8 cellular contexts compared by ENCODE assay signal in the genomic region with DNA sequence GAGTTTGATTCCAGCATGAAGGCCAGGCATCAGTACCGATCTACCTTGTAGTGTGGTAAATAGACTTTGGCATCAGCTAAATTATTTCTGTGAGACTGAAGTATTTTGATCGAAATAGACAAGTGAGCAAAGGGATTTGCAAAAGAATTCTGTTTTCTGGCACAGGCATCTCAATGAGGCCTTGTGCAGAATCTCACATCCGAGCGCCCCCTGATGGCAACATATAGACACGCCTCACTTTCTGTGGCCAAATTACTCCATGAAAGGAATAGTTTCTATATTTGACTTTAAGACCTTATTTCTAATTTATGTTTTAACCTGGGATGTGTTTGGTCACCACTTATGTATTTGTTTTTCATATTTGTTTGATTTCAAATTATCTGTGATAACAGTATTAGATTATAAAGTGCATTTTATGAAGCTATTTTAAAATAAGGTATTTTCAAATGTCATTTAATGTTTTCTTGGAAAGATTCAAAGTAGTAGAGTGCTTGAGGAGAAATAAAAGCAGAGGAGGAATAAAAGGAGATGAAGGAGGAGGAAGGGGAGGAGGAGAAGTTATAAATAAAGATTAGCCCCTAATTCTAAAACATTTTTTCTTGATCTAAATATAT.
DNase-seq lines count a peak whose midpoint lies in the region; ATAC-seq and TF ChIP-seq lines count a peak whose summit lies in the region.

No MANE protein-coding gene starts in this region.

- H3K36me3 ChIP-seq in MG63 (no peaks in the 10 kb centered on the region), left lung (no peaks in the 10 kb centered on the region)

- H3K27me3 ChIP-seq in MG63 (no peaks in the 10 kb centered on the region), left lung (no peaks in the 10 kb centered on the region)

- ATAC-seq in left lung (peak; percentile 45), GM18520 (IDR thresholded peaks at IDR 0.05; ENCODE audit: unreplicated experiment) (no peak)

- TF ChIP-seq CTCF in left lung (IDR thresholded peaks at IDR 0.05): peak in 1 of 2 donors; percentile 27

- no peaks in the 10 kb centered on the region for H3K4me1 Mint-ChIP-seq in activated naive CD4-positive, alpha-beta T cell treated with anti-CD3 and anti-CD28 coated beads, Interleukin-2, amount 10 ng/mL, durations not matched to agents 7 days and 5 days

- H3K9me3 Mint-ChIP-seq in activated naive CD4-positive, alpha-beta T cell treated with anti-CD3 and anti-CD28 coated beads, Interleukin-2, amount 10 ng/mL, durations not matched to agents 7 days and 5 days: no peaks in the 10 kb centered on the region

- no peaks in the 10 kb centered on the region for H3K36me3 Mint-ChIP-seq in activated naive CD4-positive, alpha-beta T cell treated with anti-CD3 and anti-CD28 coated beads, Interleukin-2, amount 10 ng/mL, durations not matched to agents 7 days and 5 days

- intact Hi-C loops in left lung (cut with DNase I): no loop called here

- H3K27me3 Mint-ChIP-seq in activated naive CD4-positive, alpha-beta T cell treated with anti-CD3 and anti-CD28 coated beads, Interleukin-2, amount 10 ng/mL, durations not matched to agents 7 days and 5 days: no peaks in the 10 kb centered on the region

- no peak overlapping the region for H3K4me3 Mint-ChIP-seq in activated naive CD4-positive, alpha-beta T cell treated with anti-CD3 and anti-CD28 coated beads, Interleukin-2, amount 10 ng/mL, durations not matched to agents 7 days and 5 days

- H3K9me3 ChIP-seq in MG63 (no peaks in the 10 kb centered on the region), left lung (no peaks in the 10 kb centered on the region)

- DNase-seq in activated naive CD4-positive, alpha-beta T cell treated with anti-CD3 and anti-CD28 coated beads, Interleukin-2, amount 10 ng/mL, durations not matched to agents 7 days and 5 days: peak; percentile 20
- DNase-seq in activated naive CD4-positive, alpha-beta T cell treated with Interleukin-2 at 50 U/mL for 16 hours: no peak
- DNase-seq in MG63 (peak; percentile 0), anterior cingulate cortex (lab: John Stamatoyannopoulos, UW) (peak in 46 of 58 donors; percentile 6 to 79 (median 36)), left lung (no peak), NCI-H526 treated with DMSO at 0.1 percent for 48 hours (lab: John Stamatoyannopoulos, UW) (no peak)
- no peak for DNase-seq in stimulated activated CD4-positive, alpha-beta T cell treated with anti-CD3 and anti-CD28 coated beads, Interleukin-12 subunit alpha, Interleukin-12 subunit beta, amount 100 ng/mL, for 4 hours

- no peak overlapping the region for H3K27ac ChIP-seq in left lung

- H3K4me3 ChIP-seq in MG63 (no peak overlapping the region), left lung (no peak overlapping the region)

- no peaks in the 10 kb centered on the region for H3K4me1 ChIP-seq in left lung

- CTCF ChIA-PET in activated naive CD4-positive, alpha-beta T cell treated with anti-CD3 and anti-CD28 coated beads, Interleukin-2, amount 10 ng/mL, durations not matched to agents 7 days and 5 days (lab: Charles Lee): interaction anchor here (0.9 to 1.1 kb wide), 2 partner anchors 15 to 46 kb away, joined by 3 read pairs; no protein-coding TSS in a partner anchor

- H3K27ac Mint-ChIP-seq in activated naive CD4-positive, alpha-beta T cell treated with anti-CD3 and anti-CD28 coated beads, Interleukin-2, amount 10 ng/mL, durations not matched to agents 7 days and 5 days: no peak overlapping the region

Comparison
In these comparisons a context has a peak if more than half of its experiments do, and no peak if none do; other contexts are left out.
1. DNase-seq: peak in activated naive CD4-positive, alpha-beta T cell treated with anti-CD3 and anti-CD28 coated beads, Interleukin-2, amount 10 ng/mL, durations not matched to agents 7 days and 5 days (single experiment), MG63 (single experiment) and anterior cingulate cortex (46 of 58); none in activated naive CD4-positive, alpha-beta T cell treated with Interleukin-2 at 50 U/mL for 16 hours (single experiment), left lung (0 of 2), NCI-H526 treated with DMSO at 0.1 percent for 48 hours (single experiment) and stimulated activated CD4-positive, alpha-beta T cell treated with anti-CD3 and anti-CD28 coated beads, Interleukin-12 subunit alpha, Interleukin-12 subunit beta, amount 100 ng/mL, for 4 hours (single experiment).